ENCODE assay signal across 21 cellular contexts in the genomic region with DNA sequence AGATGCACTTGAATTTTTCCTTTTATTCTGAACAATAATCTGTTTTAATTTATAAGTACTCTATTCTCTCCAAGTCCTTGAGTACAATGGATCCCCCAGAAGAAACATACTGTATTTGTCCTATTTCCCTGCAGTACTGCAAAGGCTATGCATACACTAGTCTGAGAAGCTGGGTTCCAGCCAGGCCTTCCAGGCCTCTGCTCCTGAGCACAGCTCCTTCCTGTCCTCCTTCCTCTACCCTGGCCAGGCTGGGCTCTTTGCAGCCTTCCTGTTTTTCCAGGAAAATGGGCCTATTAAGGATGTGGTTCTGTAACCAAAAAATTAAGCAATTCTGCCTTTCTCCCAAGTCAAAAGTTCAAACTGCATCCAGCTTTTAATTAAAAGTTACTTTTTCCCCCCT.
DNase-seq lines count a peak whose midpoint lies in the region; ATAC-seq and TF ChIP-seq lines count a peak whose summit lies in the region.
"Had no signal": no experiment of that assay in that cellular context is flagged by ENCODE, and none has a peak within 500 bp of the region (broad histone marks: within the 10 kb centered on the region; RNA-seq: fewer than 3 reads in every experiment).

No MANE protein-coding gene starts in this region.

- DNase-seq in MV-4-11 (lab: John Stamatoyannopoulos, UW) (peak; percentile 21), dermis blood vessel endothelial cell (peak; percentile 28), upper lobe of right lung (no peak), retina (no peak), NCI-H2171 (lab: John Stamatoyannopoulos, UW) (no peak)
- DNase-seq in activated T-cell treated with anti-CD3 and anti-CD28 coated beads, Interleukin-2, amount 50 U/mL, for 72 hours, result no peak
- DNase-seq: 8988T; ACHN; AML-193; BE2C; C1 segment of cervical spinal cord; Calu3; CD4-positive, alpha-beta memory T cell; COR-L47; DMS153; DND-41; GM23248; H7; HCEC 1CT had no signal

- H4K20me1 ChIP-seq in BLaER1 treated with 17β-estradiol and CSF1 and Interleukin-3, amounts not matched to agents 10 nM and 100 nM, result no peaks in the 10 kb centered on the region

- H3K4me3 ChIP-seq in BLaER1 treated with 17β-estradiol and CSF1 and Interleukin-3, amounts not matched to agents 10 nM and 100 nM, result no peak overlapping the region
- H3K4me3 ChIP-seq in upper lobe of right lung, result no peak overlapping the region
- H3K4me3 ChIP-seq: A549, GM23248 had no signal

- TF ChIP-seq CTCF in upper lobe of right lung (IDR thresholded peaks at IDR 0.05), result no peak

- H3K27me3 Mint-ChIP-seq in activated T-cell treated with anti-CD3 and anti-CD28 coated beads, Interleukin-2, amount 50 U/mL, for 72 hours (ENCODE audit: low read depth), result no peaks in the 10 kb centered on the region

- H3K4me1 ChIP-seq in BLaER1 treated with 17β-estradiol and CSF1 and Interleukin-3, amounts not matched to agents 10 nM and 100 nM, result peaks cover 19 to 30% (median 25%) of the 10 kb centered on the region in 10 experiments
- peaks cover 5% of the 10 kb centered on the region for H3K4me1 ChIP-seq in upper lobe of right lung

- peaks cover 13 to 40% (median 27%) of the 10 kb centered on the region in 11 experiments; a peak in 21 of 22 replicates for H3K9me3 ChIP-seq in BLaER1 treated with 17β-estradiol and CSF1 and Interleukin-3, amounts not matched to agents 10 nM and 100 nM (replicated peaks in 1 of 11)
- H3K9me3 ChIP-seq in upper lobe of right lung, result no peaks in the 10 kb centered on the region
- H3K9me3 ChIP-seq: A549, BE2C had no signal

- intact Hi-C loops in upper lobe of right lung (cut with DNase I), result no loop called here

- H3K36me3 Mint-ChIP-seq in activated T-cell treated with anti-CD3 and anti-CD28 coated beads, Interleukin-2, amount 50 U/mL, for 72 hours (ENCODE audit: insufficient read depth in 2 of 2), result peaks cover 0 to 2% of the 10 kb centered on the region in 2 donors

- H3K27me3 ChIP-seq in BLaER1 treated with 17β-estradiol and CSF1 and Interleukin-3, amounts not matched to agents 10 nM and 100 nM, result no peaks in the 10 kb centered on the region
- H3K27me3 ChIP-seq in upper lobe of right lung, result no peaks in the 10 kb centered on the region
- H3K27me3 ChIP-seq: BE2C had no signal

- H3K4me2 ChIP-seq in BLaER1 treated with 17β-estradiol and CSF1 and Interleukin-3, amounts not matched to agents 10 nM and 100 nM, result peak overlapping the region in 7 of 11 experiments; percentile 21 to 76 (median 40); a peak in 12 of 22 replicates
- H3K4me2 ChIP-seq: A549 had no signal

- ATAC-seq in upper lobe of right lung, result peak; percentile 41
- no peak for ATAC-seq in activated T-cell treated with anti-CD3 and anti-CD28 coated beads, Interleukin-2, amount 50 U/mL, for 72 hours (replicated peaks in 1 of 2)
- ATAC-seq: A549 had no signal

- no peak overlapping the region for H3K4me3 Mint-ChIP-seq in activated T-cell treated with anti-CD3 and anti-CD28 coated beads, Interleukin-2, amount 50 U/mL, for 72 hours
- H3K4me3 Mint-ChIP-seq: CD4-positive, alpha-beta memory T cell had no signal

- peaks cover 0 to 1% of the 10 kb centered on the region in 2 donors for H3K9me3 Mint-ChIP-seq in activated T-cell treated with anti-CD3 and anti-CD28 coated beads, Interleukin-2, amount 50 U/mL, for 72 hours

- no peaks in the 10 kb centered on the region; a peak in 1 of 22 replicates for H3K36me3 ChIP-seq in BLaER1 treated with 17β-estradiol and CSF1 and Interleukin-3, amounts not matched to agents 10 nM and 100 nM
- H3K36me3 ChIP-seq in upper lobe of right lung, result no peaks in the 10 kb centered on the region
- H3K36me3 ChIP-seq: BE2C had no signal

- H3K4me1 Mint-ChIP-seq in activated T-cell treated with anti-CD3 and anti-CD28 coated beads, Interleukin-2, amount 50 U/mL, for 72 hours (ENCODE audit: low read depth), result peaks cover 12% of the 10 kb centered on the region

- H3K27ac ChIP-seq in BLaER1 treated with 17β-estradiol and CSF1 and Interleukin-3, amounts not matched to agents 10 nM and 100 nM, result no peak overlapping the region
- no peak overlapping the region for H3K27ac ChIP-seq in upper lobe of right lung
- H3K27ac ChIP-seq: A549, GM23248 had no signal

- H3K9ac ChIP-seq in BLaER1 treated with 17β-estradiol and CSF1 and Interleukin-3, amounts not matched to agents 10 nM and 100 nM, result no peak overlapping the region
- H3K9ac ChIP-seq: GM23248 had no signal

- no peak overlapping the region for H3K27ac Mint-ChIP-seq in activated T-cell treated with anti-CD3 and anti-CD28 coated beads, Interleukin-2, amount 50 U/mL, for 72 hours
- H3K27ac Mint-ChIP-seq: CD4-positive, alpha-beta memory T cell had no signal

Comparison
In these comparisons a context has a peak if more than half of its experiments do, and no peak if none do; other contexts are left out.
1. DNase-seq: peak in MV-4-11 (single experiment) and dermis blood vessel endothelial cell (single experiment); none in upper lobe of right lung (single experiment), retina (single experiment), activated T-cell treated with anti-CD3 and anti-CD28 coated beads, Interleukin-2, amount 50 U/mL, for 72 hours (0 of 2) and NCI-H2171 (single experiment).